ENCODE assay signal across 8 cellular contexts in genomic region chr1:59926381-59927243, GRCh38. TPM values are rescaled to one million over a fixed set of nuclear protein-coding genes. Genes with fewer than 3 reads are reported as not detected.
DNase-seq lines count a peak whose midpoint lies in the region; ATAC-seq lines count a peak whose summit lies in the region.

Gene CYP2J2 (minus strand): TSS chr1:59926773. CDS start chr1:59926746, 27 bp downstream.

- H3K4me3 Mint-ChIP-seq in naive B cell: peak within 1 kb of the TSS; percentile 73 to 97 (median 92)

- peak within 1 kb of the TSS in 4 of 6 donors; percentile 73 to 91 (median 79) for H3K27ac Mint-ChIP-seq in naive B cell

- H3K9me3 ChIP-seq in stomach smooth muscle (ENCODE audit: control insufficient read depth in 2 of 2, low read length in 2 of 2): no peaks in the 10 kb centered on the region

- in situ Hi-C loops in G401 (cut with HindIII; ENCODE audit: low sequenced_read_pairs): no loop called here

- peaks cover 0 to 24% (median 18%) of the 10 kb centered on the region in 7 donors for H3K9me3 Mint-ChIP-seq in naive B cell

- H3K9ac ChIP-seq in stomach smooth muscle (ENCODE audit: low read length in 2 of 2): no peak within 1 kb of the TSS

- peak within 1 kb of the TSS; percentile 33 to 67 for H3K4me3 ChIP-seq in stomach smooth muscle (ENCODE audit: low read length in 2 of 2)

- no peaks in the 10 kb centered on the region for H3K36me3 Mint-ChIP-seq in naive B cell

- H3K4me1 Mint-ChIP-seq in naive B cell: peaks cover 7 to 13% (median 7%) of the 10 kb centered on the region in 3 donors

- peaks cover 0 to 6% of the 10 kb centered on the region in 2 donors for H3K27me3 ChIP-seq in stomach smooth muscle (ENCODE audit: control insufficient read depth in 1 of 2, insufficient read depth in 2 of 2, low read length in 2 of 2)

- peaks cover 18 to 19% (median 18%) of the 10 kb centered on the region in 3 donors for H3K27me3 Mint-ChIP-seq in naive B cell

- ATAC-seq in HG02623 (IDR thresholded peaks at IDR 0.05; ENCODE audit: unreplicated experiment) (peak; percentile 87), naive B cell (ENCODE audit: low read depth in 2 of 2) (peak; percentile 81 to 85)

- no peaks in the 10 kb centered on the region for H3K36me3 ChIP-seq in stomach smooth muscle (ENCODE audit: control insufficient read depth in 2 of 2, insufficient read depth in 2 of 2, low read length in 2 of 2)

- no peaks in the 10 kb centered on the region for H3K4me1 ChIP-seq in stomach smooth muscle (ENCODE audit: control insufficient read depth, insufficient read depth, low read length)

- DNase-seq in G401 (ENCODE audit: low spot score) (peak; percentile 11), NCI-H345 (lab: John Stamatoyannopoulos, UW) (peak; percentile 77), activated T-cell treated with anti-CD3 and anti-CD28 coated beads for 1 hour (ENCODE audit: low read depth) (peak; percentile 19), fibroblast of gingiva (ENCODE audit: low read depth) (peak; percentile 23), naive B cell (no peak), AML-193 (lab: John Stamatoyannopoulos, UW) (no peak)

- H3K27ac ChIP-seq in stomach smooth muscle (ENCODE audit: low read length): no peak within 1 kb of the TSS

RNA-seq across cellular contexts. Expression of gene CYP2J2, which starts in this region (rescaled TPM):
- total RNA-seq in G401 (2014; rRNA removed; shearing (Covaris generic)): not detected in 2 replicates
- 1 to 10 TPM in 2 of 6 donors, under 1 TPM in 2, not detected in 2; 0.13 to 1.2 (median 0.79) TPM for polyA plus RNA-seq in naive B cell (ENCODE audit: low read depth in 6 of 6)

Comparison
In these comparisons a context has a peak if more than half of its experiments do, and no peak if none do; other contexts are left out.
1. Peak in DNase-seq in G401; RNA of the gene not detected or under 1 TPM.
2. DNase-seq: peak in NCI-H345 (single experiment), activated T-cell treated with anti-CD3 and anti-CD28 coated beads for 1 hour (single experiment) and fibroblast of gingiva (single experiment); none in naive B cell (single experiment) and AML-193 (0 of 2).